In the genomic region with DNA sequence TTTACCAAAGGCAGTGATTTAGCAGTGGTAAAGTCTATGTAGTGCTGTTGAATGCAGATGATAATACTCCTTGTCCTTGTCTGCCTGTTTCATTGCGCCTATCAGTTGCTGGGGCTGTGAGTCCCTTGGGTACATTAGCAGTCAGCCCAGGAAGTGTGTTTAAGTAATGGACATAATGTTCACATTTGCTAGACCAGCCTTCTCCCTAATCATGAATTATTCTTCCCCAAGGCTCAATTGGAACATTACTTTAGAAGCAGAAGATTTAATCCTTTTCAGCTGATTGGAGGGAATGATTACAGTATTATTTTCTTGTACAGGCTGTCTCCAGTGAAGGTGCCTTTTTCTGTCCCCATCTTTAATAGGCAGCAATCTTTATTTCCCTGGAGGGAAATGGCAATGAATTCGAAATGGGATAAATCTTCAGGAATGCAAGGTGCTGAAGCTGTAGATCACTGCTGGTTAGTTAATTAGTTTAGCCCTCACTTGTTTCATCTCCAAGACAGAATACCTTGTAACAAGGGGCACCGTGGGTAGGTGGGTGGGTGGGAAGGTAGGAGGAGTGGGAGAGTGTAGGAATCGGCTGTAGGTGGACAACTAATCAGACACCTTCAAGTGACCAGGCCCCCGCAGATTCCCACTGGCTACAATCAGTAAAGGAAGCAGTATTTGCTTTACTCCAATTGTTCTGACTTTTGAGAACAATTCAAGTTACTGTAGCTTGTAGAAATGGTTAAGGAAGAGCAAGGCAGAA, we compare ENCODE assay signal across 2 cellular contexts.
TF ChIP-seq lines count a peak whose summit lies in the region.

No MANE protein-coding gene starts in this region.

TF ChIP-seq in HEK293, 187 proteins besides CTCF, POLR2A, EP300 and RAD21 (continued from another document and continues in another):
- TF ChIP-seq GLIS1 (tag by site-specific recombination; IDR thresholded peaks at IDR 0.05): peak; percentile 21; the same call in 1 of the 2 replicates
- TF ChIP-seq, protein P1, sequence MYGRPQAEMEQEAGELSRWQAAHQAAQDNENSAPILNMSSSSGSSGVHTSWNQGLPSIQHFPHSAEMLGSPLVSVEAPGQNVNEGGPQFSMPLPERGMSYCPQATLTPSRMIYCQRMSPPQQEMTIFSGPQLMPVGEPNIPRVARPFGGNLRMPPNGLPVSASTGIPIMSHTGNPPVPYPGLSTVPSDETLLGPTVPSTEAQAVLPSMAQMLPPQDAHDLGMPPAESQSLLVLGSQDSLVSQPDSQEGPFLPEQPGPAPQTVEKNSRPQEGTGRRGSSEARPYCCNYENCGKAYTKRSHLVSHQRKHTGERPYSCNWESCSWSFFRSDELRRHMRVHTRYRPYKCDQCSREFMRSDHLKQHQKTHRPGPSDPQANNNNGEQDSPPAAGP (tag by site-specific recombination; IDR thresholded peaks at IDR 0.05): 0 out of 2 replicates have a peak, but pooled peaks have one; percentile 45
- no peak for TF ChIP-seq ZNF24 (tag by site-specific recombination; IDR thresholded peaks at IDR 0.05)
- TF ChIP-seq FEZF1 (tag by site-specific recombination; IDR thresholded peaks at IDR 0.05): peak; percentile 83
- peak; percentile 44; the same call in 1 of the 2 replicates for TF ChIP-seq GFI1B (tag by site-specific recombination; IDR thresholded peaks at IDR 0.05)
- TF ChIP-seq, protein P2, sequence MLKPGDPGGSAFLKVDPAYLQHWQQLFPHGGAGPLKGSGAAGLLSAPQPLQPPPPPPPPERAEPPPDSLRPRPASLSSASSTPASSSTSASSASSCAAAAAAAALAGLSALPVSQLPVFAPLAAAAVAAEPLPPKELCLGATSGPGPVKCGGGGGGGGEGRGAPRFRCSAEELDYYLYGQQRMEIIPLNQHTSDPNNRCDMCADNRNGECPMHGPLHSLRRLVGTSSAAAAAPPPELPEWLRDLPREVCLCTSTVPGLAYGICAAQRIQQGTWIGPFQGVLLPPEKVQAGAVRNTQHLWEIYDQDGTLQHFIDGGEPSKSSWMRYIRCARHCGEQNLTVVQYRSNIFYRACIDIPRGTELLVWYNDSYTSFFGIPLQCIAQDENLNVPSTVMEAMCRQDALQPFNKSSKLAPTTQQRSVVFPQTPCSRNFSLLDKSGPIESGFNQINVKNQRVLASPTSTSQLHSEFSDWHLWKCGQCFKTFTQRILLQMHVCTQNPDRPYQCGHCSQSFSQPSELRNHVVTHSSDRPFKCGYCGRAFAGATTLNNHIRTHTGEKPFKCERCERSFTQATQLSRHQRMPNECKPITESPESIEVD (tag by site-specific recombination; IDR thresholded peaks at IDR 0.05): peak; percentile 74
- TF ChIP-seq ZNF571 (tag by site-specific recombination; IDR thresholded peaks at IDR 0.05): no peak
- peak; percentile 72 for TF ChIP-seq SP7 (tag by site-specific recombination; IDR thresholded peaks at IDR 0.05)
- 0 out of 2 replicates have a peak, but pooled peaks have one; percentile 23 for TF ChIP-seq ZBTB8A (tag by site-specific recombination; IDR thresholded peaks at IDR 0.05)
- TF ChIP-seq HOXA7 (CRISPR knock-in tag; IDR thresholded peaks at IDR 0.05; ENCODE audit: borderline replicate concordance): no peak
- TF ChIP-seq, protein P3, sequence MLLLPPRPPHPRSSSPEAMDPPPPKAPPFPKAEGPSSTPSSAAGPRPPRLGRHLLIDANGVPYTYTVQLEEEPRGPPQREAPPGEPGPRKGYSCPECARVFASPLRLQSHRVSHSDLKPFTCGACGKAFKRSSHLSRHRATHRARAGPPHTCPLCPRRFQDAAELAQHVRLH (tag by site-specific recombination; IDR thresholded peaks at IDR 0.05): no peak
- TF ChIP-seq KLF10 (tag by site-specific recombination; IDR thresholded peaks at IDR 0.05): peak; percentile 51
- peak; percentile 29; the same call in 1 of the 2 replicates for TF ChIP-seq TCF7L2 (IDR thresholded peaks at IDR 0.05; ENCODE audit: borderline replicate concordance, low read depth, low read length)
- TF ChIP-seq, protein P4, sequence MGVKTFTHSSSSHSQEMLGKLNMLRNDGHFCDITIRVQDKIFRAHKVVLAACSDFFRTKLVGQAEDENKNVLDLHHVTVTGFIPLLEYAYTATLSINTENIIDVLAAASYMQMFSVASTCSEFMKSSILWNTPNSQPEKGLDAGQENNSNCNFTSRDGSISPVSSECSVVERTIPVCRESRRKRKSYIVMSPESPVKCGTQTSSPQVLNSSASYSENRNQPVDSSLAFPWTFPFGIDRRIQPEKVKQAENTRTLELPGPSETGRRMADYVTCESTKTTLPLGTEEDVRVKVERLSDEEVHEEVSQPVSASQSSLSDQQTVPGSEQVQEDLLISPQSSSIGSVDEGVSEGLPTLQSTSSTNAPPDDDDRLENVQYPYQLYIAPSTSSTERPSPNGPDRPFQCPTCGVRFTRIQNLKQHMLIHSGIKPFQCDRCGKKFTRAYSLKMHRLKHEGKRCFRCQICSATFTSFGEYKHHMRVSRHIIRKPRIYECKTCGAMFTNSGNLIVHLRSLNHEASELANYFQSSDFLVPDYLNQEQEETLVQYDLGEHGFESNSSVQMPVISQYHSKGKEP (tag by site-specific recombination; IDR thresholded peaks at IDR 0.05): 0 out of 2 replicates have a peak, but pooled peaks have one; percentile 36
- TF ChIP-seq ZNF830 (tag by site-specific recombination; IDR thresholded peaks at IDR 0.05; ENCODE audit: low read depth): no peak
- TF ChIP-seq ZSCAN30 (tag by site-specific recombination; IDR thresholded peaks at IDR 0.05): no peak
- TF ChIP-seq MZF1 (tag by site-specific recombination; IDR thresholded peaks at IDR 0.05; ENCODE audit: borderline replicate concordance): no peak
- peak; percentile 95 for TF ChIP-seq ZNF10 (tag by site-specific recombination; IDR thresholded peaks at IDR 0.05)
- TF ChIP-seq ZXDB (tag by site-specific recombination; IDR thresholded peaks at IDR 0.05): peak; percentile 66; the same call in 1 of the 2 replicates
- TF ChIP-seq, protein P5, sequence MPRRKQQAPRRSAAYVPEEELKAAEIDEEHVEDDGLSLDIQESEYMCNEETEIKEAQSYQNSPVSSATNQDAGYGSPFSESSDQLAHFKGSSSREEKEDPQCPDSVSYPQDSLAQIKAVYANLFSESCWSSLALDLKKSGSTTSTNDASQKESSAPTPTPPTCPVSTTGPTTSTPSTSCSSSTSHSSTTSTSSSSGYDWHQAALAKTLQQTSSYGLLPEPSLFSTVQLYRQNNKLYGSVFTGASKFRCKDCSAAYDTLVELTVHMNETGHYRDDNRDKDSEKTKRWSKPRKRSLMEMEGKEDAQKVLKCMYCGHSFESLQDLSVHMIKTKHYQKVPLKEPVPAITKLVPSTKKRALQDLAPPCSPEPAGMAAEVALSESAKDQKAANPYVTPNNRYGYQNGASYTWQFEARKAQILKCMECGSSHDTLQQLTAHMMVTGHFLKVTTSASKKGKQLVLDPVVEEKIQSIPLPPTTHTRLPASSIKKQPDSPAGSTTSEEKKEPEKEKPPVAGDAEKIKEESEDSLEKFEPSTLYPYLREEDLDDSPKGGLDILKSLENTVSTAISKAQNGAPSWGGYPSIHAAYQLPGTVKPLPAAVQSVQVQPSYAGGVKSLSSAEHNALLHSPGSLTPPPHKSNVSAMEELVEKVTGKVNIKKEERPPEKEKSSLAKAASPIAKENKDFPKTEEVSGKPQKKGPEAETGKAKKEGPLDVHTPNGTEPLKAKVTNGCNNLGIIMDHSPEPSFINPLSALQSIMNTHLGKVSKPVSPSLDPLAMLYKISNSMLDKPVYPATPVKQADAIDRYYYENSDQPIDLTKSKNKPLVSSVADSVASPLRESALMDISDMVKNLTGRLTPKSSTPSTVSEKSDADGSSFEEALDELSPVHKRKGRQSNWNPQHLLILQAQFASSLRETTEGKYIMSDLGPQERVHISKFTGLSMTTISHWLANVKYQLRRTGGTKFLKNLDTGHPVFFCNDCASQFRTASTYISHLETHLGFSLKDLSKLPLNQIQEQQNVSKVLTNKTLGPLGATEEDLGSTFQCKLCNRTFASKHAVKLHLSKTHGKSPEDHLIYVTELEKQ (tag by site-specific recombination; IDR thresholded peaks at IDR 0.05; ENCODE audit: borderline replicate concordance): peak; percentile 44; the same call in 1 of the 2 replicates
- TF ChIP-seq ZNF837 (tag by site-specific recombination; IDR thresholded peaks at IDR 0.05): no peak

TF ChIP-seq in neural cell, 6 proteins besides CTCF, POLR2A, EP300 and RAD21 (continued from another document):
- TF ChIP-seq, protein P6, sequence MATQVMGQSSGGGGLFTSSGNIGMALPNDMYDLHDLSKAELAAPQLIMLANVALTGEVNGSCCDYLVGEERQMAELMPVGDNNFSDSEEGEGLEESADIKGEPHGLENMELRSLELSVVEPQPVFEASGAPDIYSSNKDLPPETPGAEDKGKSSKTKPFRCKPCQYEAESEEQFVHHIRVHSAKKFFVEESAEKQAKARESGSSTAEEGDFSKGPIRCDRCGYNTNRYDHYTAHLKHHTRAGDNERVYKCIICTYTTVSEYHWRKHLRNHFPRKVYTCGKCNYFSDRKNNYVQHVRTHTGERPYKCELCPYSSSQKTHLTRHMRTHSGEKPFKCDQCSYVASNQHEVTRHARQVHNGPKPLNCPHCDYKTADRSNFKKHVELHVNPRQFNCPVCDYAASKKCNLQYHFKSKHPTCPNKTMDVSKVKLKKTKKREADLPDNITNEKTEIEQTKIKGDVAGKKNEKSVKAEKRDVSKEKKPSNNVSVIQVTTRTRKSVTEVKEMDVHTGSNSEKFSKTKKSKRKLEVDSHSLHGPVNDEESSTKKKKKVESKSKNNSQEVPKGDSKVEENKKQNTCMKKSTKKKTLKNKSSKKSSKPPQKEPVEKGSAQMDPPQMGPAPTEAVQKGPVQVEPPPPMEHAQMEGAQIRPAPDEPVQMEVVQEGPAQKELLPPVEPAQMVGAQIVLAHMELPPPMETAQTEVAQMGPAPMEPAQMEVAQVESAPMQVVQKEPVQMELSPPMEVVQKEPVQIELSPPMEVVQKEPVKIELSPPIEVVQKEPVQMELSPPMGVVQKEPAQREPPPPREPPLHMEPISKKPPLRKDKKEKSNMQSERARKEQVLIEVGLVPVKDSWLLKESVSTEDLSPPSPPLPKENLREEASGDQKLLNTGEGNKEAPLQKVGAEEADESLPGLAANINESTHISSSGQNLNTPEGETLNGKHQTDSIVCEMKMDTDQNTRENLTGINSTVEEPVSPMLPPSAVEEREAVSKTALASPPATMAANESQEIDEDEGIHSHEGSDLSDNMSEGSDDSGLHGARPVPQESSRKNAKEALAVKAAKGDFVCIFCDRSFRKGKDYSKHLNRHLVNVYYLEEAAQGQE (IDR thresholded peaks at IDR 0.05; ENCODE audit: borderline replicate concordance): peak; percentile 88
- TF ChIP-seq EZH2 (IDR thresholded peaks at IDR 0.05; ENCODE audit: borderline replicate concordance, insufficient read depth, low read length, poor library complexity, severe bottlenecking) (no peak), SMC3 (conservative IDR thresholded peaks at IDR 0.05; ENCODE audit: poor library complexity) (no peak)
